In genomic region chr6:166997348-166997747, GRCh38 we compare ENCODE assay signal across 8 cellular contexts. TPM values are rescaled to one million over a fixed set of nuclear protein-coding genes. Genes with fewer than 3 reads are reported as not detected.
DNase-seq lines count a peak whose midpoint lies in the region; ATAC-seq and TF ChIP-seq lines count a peak whose summit lies in the region.

No MANE protein-coding gene starts in this region.

- no peaks in the 10 kb centered on the region for H3K27me3 ChIP-seq in BJ (ENCODE audit: control insufficient read depth, insufficient read depth, low read length)
- H3K27me3 ChIP-seq in HUES64 (ENCODE audit: insufficient read depth, low read length), result no peaks in the 10 kb centered on the region
- no peaks in the 10 kb centered on the region for H3K27me3 ChIP-seq in muscle layer of duodenum (ENCODE audit: low read depth, low read length)
- H3K27me3 ChIP-seq in aorta (ENCODE audit: control insufficient read depth in 1 of 2, insufficient read depth in 2 of 2, low read length in 1 of 2), result no peaks in the 10 kb centered on the region

- no peaks in the 10 kb centered on the region for H3K27me3 Mint-ChIP-seq in central memory CD8-positive, alpha-beta T cell

- no peak for TF ChIP-seq CTCF in BJ (IDR thresholded peaks at IDR 0.05; ENCODE audit: insufficient read depth, low read depth, low read length)

- H3K27ac ChIP-seq in HUES64 (ENCODE audit: low read depth, low read length) (no peak overlapping the region), muscle layer of duodenum (ENCODE audit: low read length) (no peak overlapping the region), aorta (ENCODE audit: low read depth in 1 of 2, low read length in 2 of 2) (no peak overlapping the region)

- peak overlapping the region; percentile 40; the same call in 1 of the 2 replicates for H3K9ac ChIP-seq in HUES64 (ENCODE audit: low read depth, low read length)

- H3K27ac Mint-ChIP-seq in central memory CD8-positive, alpha-beta T cell (ENCODE audit: low read depth), result no peak overlapping the region

- peak overlapping the region; percentile 83 for H3K4me3 Mint-ChIP-seq in central memory CD8-positive, alpha-beta T cell

- WGBS in HUES64, result 95% methylated on average over 3 of the region's 3 CpGs
- WGBS in aorta, 2 donors, result 70 to 90% methylated on average over 3 of the region's 3 CpGs

- CTCF ChIA-PET in BJ (lab: Yijun Ruan, JAX), result interaction anchor here (1.0 kb wide), 1 partner anchor 30 kb away, joined by 3 read pairs; no protein-coding TSS in a partner anchor

- H3K36me3 Mint-ChIP-seq in central memory CD8-positive, alpha-beta T cell (ENCODE audit: insufficient read depth), result peaks cover 7% of the 10 kb centered on the region

- peak overlapping the region; percentile 87 for H3K4me3 ChIP-seq in BJ (ENCODE audit: low read depth, low read length)
- H3K4me3 ChIP-seq in HUES64 (ENCODE audit: low read length), result peak overlapping the region; percentile 99
- H3K4me3 ChIP-seq in muscle layer of duodenum (ENCODE audit: low read depth in 1 of 2, low read length in 2 of 2), result peak overlapping the region; percentile 62 to 100
- H3K4me3 ChIP-seq in aorta (ENCODE audit: low read length in 2 of 2), result no peak overlapping the region

- DNase-seq in BJ (ENCODE audit: low read depth) (no peak), COR-L47 (lab: John Stamatoyannopoulos, UW) (no peak), aorta (no peak)
- DNase-seq in central memory CD8-positive, alpha-beta T cell (ENCODE audit: low spot score in 2 of 2), result no peak

- POLR2A ChIA-PET in BJ (lab: Charles Lee), result no interaction called here

- no peak for ATAC-seq in central memory CD8-positive, alpha-beta T cell (replicated peaks; ENCODE audit: extremely low read depth, poor library complexity, severe bottlenecking)
- ATAC-seq in GM21367 (IDR thresholded peaks at IDR 0.05; ENCODE audit: unreplicated experiment) (no peak), HG02840 (IDR thresholded peaks at IDR 0.05; ENCODE audit: low FRiP score, unreplicated experiment) (no peak), aorta (ENCODE audit: low FRiP score) (no peak)

- peaks cover 29% of the 10 kb centered on the region for H3K4me1 Mint-ChIP-seq in central memory CD8-positive, alpha-beta T cell

- intact Hi-C loops in aorta (cut with DNase I), result loop anchor here (1.0 to 10.0 kb wide), 3 partner anchors 41 to 530 kb away; partner anchors contain the start of genes RNASET2 (in 1 of the 2) and RPS6KA2 (in 1 of the 2)

- H3K9me3 ChIP-seq in HUES64 (ENCODE audit: insufficient read depth, low read depth, low read length) (no peaks in the 10 kb centered on the region), muscle layer of duodenum (ENCODE audit: control insufficient read depth in 1 of 2, low read length in 2 of 2) (no peaks in the 10 kb centered on the region), aorta (ENCODE audit: control insufficient read depth, low read length) (no peaks in the 10 kb centered on the region)

- no peaks in the 10 kb centered on the region for H3K36me3 ChIP-seq in BJ (ENCODE audit: control insufficient read depth, insufficient read depth, low read length)
- H3K36me3 ChIP-seq in HUES64 (ENCODE audit: insufficient read depth, low read length), result peaks cover 51% of the 10 kb centered on the region
- H3K36me3 ChIP-seq in muscle layer of duodenum (ENCODE audit: control insufficient read depth in 1 of 2, insufficient read depth in 2 of 2, low read length in 2 of 2), result no peaks in the 10 kb centered on the region
- no peaks in the 10 kb centered on the region for H3K36me3 ChIP-seq in aorta (ENCODE audit: control insufficient read depth in 1 of 2, insufficient read depth in 2 of 2, low read length in 1 of 2)

- H3K9me3 Mint-ChIP-seq in central memory CD8-positive, alpha-beta T cell, result no peaks in the 10 kb centered on the region

- H3K4me1 ChIP-seq in HUES64 (ENCODE audit: insufficient read depth, low read length) (peaks cover 15% of the 10 kb centered on the region), muscle layer of duodenum (ENCODE audit: control insufficient read depth in 1 of 2, insufficient read depth in 2 of 2, low read length in 2 of 2) (peaks cover 6 to 25% of the 10 kb centered on the region in 2 donors), aorta (ENCODE audit: control insufficient read depth in 1 of 2, insufficient read depth in 2 of 2, low read length in 2 of 2) (no peaks in the 10 kb centered on the region)

RNA-seq across cellular contexts. Expression of gene CEP43, which starts 1.8 kb away (rescaled TPM):
- 5.6 and 15.5 TPM in 2 replicates for polyA plus RNA-seq in BJ (2011; rRNA removed)
- 5.5 and 5.8 TPM in 2 replicates for polyA minus RNA-seq in BJ (2011; rRNA and poly(A)+ RNA removed)
- polyA plus RNA-seq in HUES64 (2013, experiment 1 of 2), result 27.3 TPM
- polyA plus RNA-seq in HUES64 (2013, experiment 2 of 2), result 25.0 TPM
- total RNA-seq in aorta, result 10 to 100 TPM in 1 of 2 donors, 1 to 10 TPM in 1; 8.4 to 13.6 TPM
- 1 to 10 TPM; 7.8 to 9.4 TPM for polyA plus RNA-seq in aorta

RNA-seq across cellular contexts. Expression of gene RNASET2, which starts 41.0 kb away (rescaled TPM):
- polyA plus RNA-seq in BJ (2011; rRNA removed), result 24.7 and 28.4 TPM in 2 replicates
- polyA minus RNA-seq in BJ (2011; rRNA and poly(A)+ RNA removed), result 5.1 and 8.2 TPM in 2 replicates
- polyA plus RNA-seq in HUES64 (2013, experiment 1 of 2), result 12.4 TPM
- polyA plus RNA-seq in HUES64 (2013, experiment 2 of 2), result 17.2 TPM
- total RNA-seq in aorta, result 10 to 100 TPM; 23.3 to 64.8 TPM
- polyA plus RNA-seq in aorta, result 10 to 100 TPM; 26.8 to 42.1 TPM

Comparison
In these comparisons a context has a peak if more than half of its experiments do, and no peak if none do; other contexts are left out.
1. H3K4me3 ChIP-seq: peak in BJ (single experiment), HUES64 (single experiment) and muscle layer of duodenum (2 of 2); none in aorta (0 of 2).